1 cellular context compared by ENCODE assay signal in the genomic region with DNA sequence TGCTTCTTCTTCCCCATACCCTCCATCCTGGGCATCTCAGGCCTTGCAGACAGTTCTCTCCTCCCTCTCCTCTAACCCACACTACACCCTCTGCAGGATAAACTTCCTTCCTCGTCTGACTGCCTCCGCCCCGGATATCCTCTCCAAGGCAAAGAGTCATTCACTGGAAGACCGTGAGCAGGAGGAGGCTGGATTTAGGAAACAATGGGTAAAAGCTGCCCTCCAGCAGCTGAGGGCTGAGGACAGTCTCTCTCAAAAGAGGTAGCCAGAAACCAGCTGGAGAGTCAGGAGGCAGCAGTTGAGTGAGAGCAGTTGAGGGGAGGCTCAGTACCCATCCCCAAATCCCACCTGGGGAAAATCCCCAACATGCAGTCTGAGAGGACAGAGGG.
TF ChIP-seq lines count a peak whose summit lies in the region.

No MANE protein-coding gene starts in this region.

TF ChIP-seq in IMR-90, 13 proteins besides CTCF, POLR2A, EP300 and RAD21:
- TF ChIP-seq RFX5 (IDR thresholded peaks at IDR 0.05; ENCODE audit: low read depth, low read length) (no peak), NFE2L2 (IDR thresholded peaks at IDR 0.05; ENCODE audit: low read depth, low read length) (0 out of 2 replicates have a peak, but pooled peaks have one; percentile 13), MAZ (IDR thresholded peaks at IDR 0.05; ENCODE audit: borderline replicate concordance, low read depth, low read length) (no peak), CEBPB (IDR thresholded peaks at IDR 0.05; ENCODE audit: low read depth, low read length) (no peak), BHLHE40 (IDR thresholded peaks at IDR 0.05; ENCODE audit: low read depth, low read length) (no peak), MAFK (IDR thresholded peaks at IDR 0.05; ENCODE audit: low read depth, low read length) (no peak), MXI1 (IDR thresholded peaks at IDR 0.05; ENCODE audit: borderline replicate concordance, low read depth, low read length) (no peak), CHD1 (IDR thresholded peaks at IDR 0.05; ENCODE audit: low read depth, low read length) (0 out of 2 replicates have a peak, but pooled peaks have one; percentile 33), SMC3 (IDR thresholded peaks at IDR 0.05; ENCODE audit: low read depth, low read length) (no peak), RCOR1 (IDR thresholded peaks at IDR 0.05; ENCODE audit: insufficient replicate concordance, low read length) (no peak), FOS (IDR thresholded peaks at IDR 0.05; ENCODE audit: low read depth, low read length) (no peak)
- TF ChIP-seq, protein P1, sequence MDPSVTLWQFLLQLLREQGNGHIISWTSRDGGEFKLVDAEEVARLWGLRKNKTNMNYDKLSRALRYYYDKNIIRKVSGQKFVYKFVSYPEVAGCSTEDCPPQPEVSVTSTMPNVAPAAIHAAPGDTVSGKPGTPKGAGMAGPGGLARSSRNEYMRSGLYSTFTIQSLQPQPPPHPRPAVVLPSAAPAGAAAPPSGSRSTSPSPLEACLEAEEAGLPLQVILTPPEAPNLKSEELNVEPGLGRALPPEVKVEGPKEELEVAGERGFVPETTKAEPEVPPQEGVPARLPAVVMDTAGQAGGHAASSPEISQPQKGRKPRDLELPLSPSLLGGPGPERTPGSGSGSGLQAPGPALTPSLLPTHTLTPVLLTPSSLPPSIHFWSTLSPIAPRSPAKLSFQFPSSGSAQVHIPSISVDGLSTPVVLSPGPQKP (IDR thresholded peaks at IDR 0.05; ENCODE audit: borderline replicate concordance, low read depth, low read length): no peak
- TF ChIP-seq, protein P2, sequence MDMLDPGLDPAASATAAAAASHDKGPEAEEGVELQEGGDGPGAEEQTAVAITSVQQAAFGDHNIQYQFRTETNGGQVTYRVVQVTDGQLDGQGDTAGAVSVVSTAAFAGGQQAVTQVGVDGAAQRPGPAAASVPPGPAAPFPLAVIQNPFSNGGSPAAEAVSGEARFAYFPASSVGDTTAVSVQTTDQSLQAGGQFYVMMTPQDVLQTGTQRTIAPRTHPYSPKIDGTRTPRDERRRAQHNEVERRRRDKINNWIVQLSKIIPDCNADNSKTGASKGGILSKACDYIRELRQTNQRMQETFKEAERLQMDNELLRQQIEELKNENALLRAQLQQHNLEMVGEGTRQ (IDR thresholded peaks at IDR 0.05; ENCODE audit: low read depth, low read length): no peak
TF ChIP-seq in IMR-90: peak in this region for 2.
